Comparison of ENCODE assay signal across 8 cellular contexts in genomic region chr11:66278396-66279091, GRCh38. TPM values are rescaled to one million over a fixed set of nuclear protein-coding genes. Genes with fewer than 3 reads are reported as not detected.
DNase-seq lines count a peak whose midpoint lies in the region; ATAC-seq, FAIRE-seq and TF ChIP-seq lines count a peak whose summit lies in the region.

No MANE protein-coding gene starts in this region.

- peaks cover 22% of the 10 kb centered on the region for H3K4me1 Mint-ChIP-seq in activated CD8-positive, alpha-beta T cell treated with anti-CD3 and anti-CD28 coated beads for 36 hours (ENCODE audit: low read depth)
- peaks cover 37 to 56% of the 10 kb centered on the region in 2 donors for H3K4me1 Mint-ChIP-seq in immature natural killer cell

- H3K27ac Mint-ChIP-seq in activated CD8-positive, alpha-beta T cell treated with anti-CD3 and anti-CD28 coated beads for 36 hours, result no peak overlapping the region
- H3K27ac Mint-ChIP-seq in immature natural killer cell, result peak overlapping the region in 4 of 6 donors; percentile 32 to 85 (median 73)

- no peak for TF ChIP-seq CTCF in AG04449 (IDR thresholded peaks at IDR 0.05; ENCODE audit: insufficient read depth, low read length, missing control alignments)
- no peak for TF ChIP-seq CTCF in activated CD8-positive, alpha-beta T cell treated with anti-CD3 and anti-CD28 coated beads for 36 hours (IDR thresholded peaks at IDR 0.05)

- FAIRE-seq in GM12892 (lab: Jason Lieb, UNC), result peak; percentile 5

- CTCF ChIA-PET in AG04449 (lab: Yijun Ruan, JAX), result interaction anchor here (0.8 to 8.5 kb wide), 6 partner anchors 9 to 110 kb away, joined by 3 to 144 read pairs (median 5); partner anchors contain the start of genes RAB1B and YIF1A
- CTCF ChIA-PET in activated CD8-positive, alpha-beta T cell treated with anti-CD3 and anti-CD28 coated beads for 36 hours (lab: Charles Lee), result interaction anchor here (0.5 to 1.5 kb wide), 2 partner anchors 34 to 1590 kb away, joined by 3 read pairs; no protein-coding TSS in a partner anchor

- no peak for ATAC-seq in activated CD8-positive, alpha-beta T cell treated with anti-CD3 and anti-CD28 coated beads for 36 hours
- ATAC-seq in GM21381 (IDR thresholded peaks at IDR 0.05; ENCODE audit: unreplicated experiment) (no peak), GM21447 (IDR thresholded peaks at IDR 0.05; ENCODE audit: unreplicated experiment) (no peak), GM18519 (IDR thresholded peaks at IDR 0.05; ENCODE audit: low FRiP score, unreplicated experiment) (no peak)

- TF ChIP-seq POLR2A in GM12892 (IDR thresholded peaks at IDR 0.05; ENCODE audit: low read depth, low read length), result no peak

- H3K4me3 ChIP-seq in AG04449 (ENCODE audit: low read depth, low read length), result peak overlapping the region; percentile 41

- intact Hi-C loops in activated CD8-positive, alpha-beta T cell treated with anti-CD3 and anti-CD28 coated beads for 36 hours (cut with micrococcal nuclease), result no loop called here

- no peaks in the 10 kb centered on the region for H3K9me3 Mint-ChIP-seq in activated CD8-positive, alpha-beta T cell treated with anti-CD3 and anti-CD28 coated beads for 36 hours
- H3K9me3 Mint-ChIP-seq in immature natural killer cell, result no peaks in the 10 kb centered on the region

- peaks cover 1% of the 10 kb centered on the region for H3K27me3 Mint-ChIP-seq in activated CD8-positive, alpha-beta T cell treated with anti-CD3 and anti-CD28 coated beads for 36 hours
- peaks cover 16 to 28% (median 24%) of the 10 kb centered on the region in 3 donors for H3K27me3 Mint-ChIP-seq in immature natural killer cell (ENCODE audit: low read depth in 3 of 3)

- peak overlapping the region; percentile 61 for H3K4me3 Mint-ChIP-seq in activated CD8-positive, alpha-beta T cell treated with anti-CD3 and anti-CD28 coated beads for 36 hours
- peak overlapping the region; percentile 55 to 73 (median 63) for H3K4me3 Mint-ChIP-seq in immature natural killer cell

- DNase-seq in AG04449 (ENCODE audit: low read depth, low spot score), result no peak
- no peak for DNase-seq in GM12892 (ENCODE audit: insufficient read length)
- DNase-seq in activated CD8-positive, alpha-beta T cell treated with anti-CD3 and anti-CD28 coated beads for 36 hours, result peak; percentile 49
- no peak for DNase-seq in immature natural killer cell
- DNase-seq in MV-4-11 (lab: John Stamatoyannopoulos, UW), result no peak

- H3K36me3 Mint-ChIP-seq in activated CD8-positive, alpha-beta T cell treated with anti-CD3 and anti-CD28 coated beads for 36 hours (ENCODE audit: low read depth), result peaks cover 19% of the 10 kb centered on the region
- H3K36me3 Mint-ChIP-seq in immature natural killer cell, result peaks cover 8 to 29% (median 14%) of the 10 kb centered on the region in 3 donors

- POLR2A ChIA-PET in AG04449 (lab: Yijun Ruan, JAX), result interaction anchor here (0.7 kb wide), 1 partner anchor 39 kb away, joined by 4 read pairs; no protein-coding TSS in a partner anchor
- POLR2A ChIA-PET in activated CD8-positive, alpha-beta T cell treated with anti-CD3 and anti-CD28 coated beads for 36 hours (lab: Charles Lee), result interaction anchor here (0.6 to 7.8 kb wide), 2 partner anchors 8 to 55 kb away, joined by 3 to 76 read pairs; partner anchors contain the start of gene RAB1B

RNA-seq across cellular contexts. Expression of gene CNIH2, which starts 0.6 kb away (rescaled TPM):
- 0.47 TPM for polyA plus RNA-seq in GM12892 (2012; ENCODE audit: missing spikeins)
- total RNA-seq in activated CD8-positive, alpha-beta T cell treated with anti-CD3 and anti-CD28 coated beads for 36 hours, result 1 to 10 TPM in 1 of 2 experiments, under 1 TPM in 1; 0.96 to 2.0 TPM
- not detected for polyA plus RNA-seq in immature natural killer cell

RNA-seq across cellular contexts. Expression of gene RAB1B, which starts 10.1 kb away (rescaled TPM):
- 58.2 TPM for polyA plus RNA-seq in GM12892 (2012; ENCODE audit: missing spikeins)
- 10 to 100 TPM; 97.9 to 98.2 TPM for total RNA-seq in activated CD8-positive, alpha-beta T cell treated with anti-CD3 and anti-CD28 coated beads for 36 hours
- polyA plus RNA-seq in immature natural killer cell, result 10 to 100 TPM; 22.9 to 33.2 (median 25.8) TPM

RNA-seq across cellular contexts. Expression of gene YIF1A, which starts 10.4 kb away (rescaled TPM):
- polyA plus RNA-seq in GM12892 (2012; ENCODE audit: missing spikeins), result 25.8 TPM
- 10 to 100 TPM; 57.4 to 64.0 TPM for total RNA-seq in activated CD8-positive, alpha-beta T cell treated with anti-CD3 and anti-CD28 coated beads for 36 hours
- 10 to 100 TPM; 55.7 to 85.2 (median 62.1) TPM for polyA plus RNA-seq in immature natural killer cell

RNA-seq across cellular contexts. Expression of gene TMEM151A, which starts 13.2 kb away (rescaled TPM):
- not detected for polyA plus RNA-seq in GM12892 (2012; ENCODE audit: missing spikeins)
- not detected for total RNA-seq in activated CD8-positive, alpha-beta T cell treated with anti-CD3 and anti-CD28 coated beads for 36 hours
- polyA plus RNA-seq in immature natural killer cell, result not detected

RNA-seq across cellular contexts. Expression of gene KLC2, which starts 21.0 kb away (rescaled TPM):
- 8.6 TPM for polyA plus RNA-seq in GM12892 (2012; ENCODE audit: missing spikeins)
- 10 to 100 TPM; 32.2 to 35.2 TPM for total RNA-seq in activated CD8-positive, alpha-beta T cell treated with anti-CD3 and anti-CD28 coated beads for 36 hours
- 1 to 10 TPM; 1.6 to 7.1 (median 3.9) TPM for polyA plus RNA-seq in immature natural killer cell
